ENCODE assay signal across 21 cellular contexts in the genomic region with DNA sequence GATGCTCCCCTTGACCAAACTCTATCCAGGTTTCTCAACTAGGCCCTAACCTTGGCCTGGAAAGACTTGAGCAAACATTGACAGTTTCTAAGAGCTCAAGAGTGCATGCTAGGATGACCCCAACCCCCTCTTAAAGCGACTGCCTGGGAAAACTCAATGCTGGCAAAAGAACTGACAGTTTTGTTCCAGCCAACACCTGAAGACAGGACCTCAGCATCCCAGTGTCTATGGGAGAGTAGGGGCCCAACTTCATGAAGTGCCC.
DNase-seq lines count a peak whose midpoint lies in the region; ATAC-seq, FAIRE-seq and TF ChIP-seq lines count a peak whose summit lies in the region.
"Had no signal": no experiment of that assay in that cellular context is flagged by ENCODE, and none has a peak within 500 bp of the region (broad histone marks: within the 10 kb centered on the region; RNA-seq: fewer than 3 reads in every experiment).

No MANE protein-coding gene starts in this region.

- H3K36me3 Mint-ChIP-seq in MCF 10A (ENCODE audit: insufficient read depth, unreplicated experiment) (peaks cover 100% of the 10 kb centered on the region), Caco-2 (ENCODE audit: insufficient read depth, unreplicated experiment) (peaks cover 99% of the 10 kb centered on the region)
- peaks cover 99% of the 10 kb centered on the region for H3K36me3 Mint-ChIP-seq in stimulated activated effector memory CD8-positive, alpha-beta T cell treated with anti-CD3 and anti-CD28 coated beads, Interleukin-12 subunit alpha, Interleukin-12 subunit beta, amount 100 ng/mL, for 72 hours

- H3K9me3 Mint-ChIP-seq in MCF 10A (ENCODE audit: unreplicated experiment) (no peaks in the 10 kb centered on the region), Caco-2 (ENCODE audit: unreplicated experiment) (no peaks in the 10 kb centered on the region)
- no peaks in the 10 kb centered on the region for H3K9me3 Mint-ChIP-seq in stimulated activated effector memory CD8-positive, alpha-beta T cell treated with anti-CD3 and anti-CD28 coated beads, Interleukin-12 subunit alpha, Interleukin-12 subunit beta, amount 100 ng/mL, for 72 hours
- H3K9me3 Mint-ChIP-seq: CD14-positive monocyte had no signal

- no peak for FAIRE-seq in K562 (lab: Jason Lieb, UNC)
- FAIRE-seq: A549, D721Med had no signal

- no peaks in the 10 kb centered on the region for H3K9me3 ChIP-seq in breast epithelium
- no peaks in the 10 kb centered on the region for H3K9me3 ChIP-seq in Caco-2
- no peaks in the 10 kb centered on the region for H3K9me3 ChIP-seq in K562 (replicated peaks; ENCODE audit: control insufficient read depth, insufficient read depth, low read depth, low read length)
- no peaks in the 10 kb centered on the region for H3K9me3 ChIP-seq in ovary
- H3K9me3 ChIP-seq: A549, MG63, SJSA1 had no signal

- TF ChIP-seq POLR2A in breast epithelium (IDR thresholded peaks at IDR 0.05): no peak
- TF ChIP-seq POLR2A in K562 (conservative IDR thresholded peaks at IDR 0.05): 0 out of 2 replicates have a peak, but pooled peaks have one; percentile 25
- no peak for TF ChIP-seq POLR2A in ovary (IDR thresholded peaks at IDR 0.05)

- H3K4me3 ChIP-seq in breast epithelium (no peak overlapping the region), Caco-2 (ENCODE audit: low read depth, low read length) (no peak overlapping the region), K562 (no peak overlapping the region), ovary (no peak overlapping the region)
- H3K4me3 ChIP-seq: A549, MG63, PC-9, SJSA1 had no signal

- CTCF ChIA-PET in MCF 10A (lab: Yijun Ruan, JAX): interaction anchor here (0.6 to 1.3 kb wide), 10 partner anchors 8 to 462 kb away, joined by 3 to 6 read pairs (median 3); no protein-coding TSS in a partner anchor
- CTCF ChIA-PET in Caco-2 (lab: Charles Lee): interaction anchor here (2.0 kb wide), 1 partner anchor 147 kb away, joined by 7 read pairs; no protein-coding TSS in a partner anchor
- CTCF ChIA-PET in K562 (lab: Yijun Ruan, JAX; ENCODE audit: low intra/inter-chr PET ratio): no interaction called here

- BruUV-seq in MCF 10A (replicated peaks; lab: Mats Ljungman, UMichigan): no TSS peak
- BruUV-seq in Caco-2 (replicated peaks; lab: Mats Ljungman, UMichigan): no TSS peak
- no TSS peak for BruUV-seq in K562 (replicated peaks; lab: Mats Ljungman, UMichigan)

- H3K4me3 Mint-ChIP-seq in MCF 10A (ENCODE audit: unreplicated experiment) (no peak overlapping the region), Caco-2 (ENCODE audit: unreplicated experiment) (no peak overlapping the region)
- H3K4me3 Mint-ChIP-seq in stimulated activated effector memory CD8-positive, alpha-beta T cell treated with anti-CD3 and anti-CD28 coated beads, Interleukin-12 subunit alpha, Interleukin-12 subunit beta, amount 100 ng/mL, for 72 hours: no peak overlapping the region
- H3K4me3 Mint-ChIP-seq: CD14-positive monocyte had no signal

- TF ChIP-seq CTCF in MCF 10A (IDR thresholded peaks at IDR 0.05; ENCODE audit: unreplicated experiment) (no peak), breast epithelium (IDR thresholded peaks at IDR 0.05) (no peak), Caco-2 (IDR thresholded peaks at IDR 0.05; ENCODE audit: insufficient read depth in 1 of 2, low read depth in 1 of 2, low read length in 1 of 2, severe bottlenecking in 1 of 2, unreplicated experiment in 1 of 2) (no peak), K562 (IDR thresholded peaks at IDR 0.05 in 2 of 3, conservative IDR thresholded peaks at IDR 0.05 in 1 of 3; ENCODE audit: insufficient read depth in 2 of 3, low read depth in 1 of 3, low read length in 3 of 3) (no peak), ovary (IDR thresholded peaks at IDR 0.05) (no peak)

- H3K4me2 ChIP-seq in K562 (ENCODE audit: insufficient read depth, low read length): no peak overlapping the region
- H3K4me2 ChIP-seq: A549, PC-9 had no signal

- peak overlapping the region; percentile 51 for H3K27ac Mint-ChIP-seq in MCF 10A (ENCODE audit: low read depth, unreplicated experiment)
- H3K27ac Mint-ChIP-seq in Caco-2 (ENCODE audit: unreplicated experiment): peak overlapping the region; percentile 43
- peak overlapping the region; percentile 15 for H3K27ac Mint-ChIP-seq in stimulated activated effector memory CD8-positive, alpha-beta T cell treated with anti-CD3 and anti-CD28 coated beads, Interleukin-12 subunit alpha, Interleukin-12 subunit beta, amount 100 ng/mL, for 72 hours

- TF ChIP-seq RAD21 in K562 (CRISPR knock-in tag; conservative IDR thresholded peaks at IDR 0.05 in 1 of 2, IDR thresholded peaks at IDR 0.05 in 1 of 2): no peak

- no peaks in the 10 kb centered on the region for H3K9me1 ChIP-seq in K562 (ENCODE audit: control insufficient read depth, insufficient read depth, low read length)

- no peaks in the 10 kb centered on the region for H3K27me3 Mint-ChIP-seq in MCF 10A (ENCODE audit: insufficient read depth, unreplicated experiment)
- no peaks in the 10 kb centered on the region for H3K27me3 Mint-ChIP-seq in Caco-2 (ENCODE audit: insufficient read depth, unreplicated experiment)

- peaks cover 10% of the 10 kb centered on the region; the same call in 1 of the 2 replicates for H4K20me1 ChIP-seq in K562 (replicated peaks; ENCODE audit: control insufficient read depth, insufficient read depth, low read length)

- ATAC-seq in K562: no peak
- no peak for ATAC-seq in stimulated activated effector memory CD8-positive, alpha-beta T cell treated with anti-CD3 and anti-CD28 coated beads, Interleukin-12 subunit alpha, Interleukin-12 subunit beta, amount 100 ng/mL, for 72 hours
- ATAC-seq: A549 had no signal

- no peak for TF ChIP-seq EP300 in K562 (IDR thresholded peaks at IDR 0.05; ENCODE audit: low read length)
- TF ChIP-seq EP300 in ovary (IDR thresholded peaks at IDR 0.05): no peak

- in situ Hi-C loops in K562 (cut with MboI): no loop called here

- H3K27me3 ChIP-seq in breast epithelium: no peaks in the 10 kb centered on the region
- H3K27me3 ChIP-seq in Caco-2 (replicated peaks; ENCODE audit: control insufficient read depth, insufficient read depth, low read length): no peaks in the 10 kb centered on the region
- H3K27me3 ChIP-seq in K562 (ENCODE audit: control insufficient read depth in 2 of 2, insufficient read depth in 2 of 2, low read length in 2 of 2): no peaks in the 10 kb centered on the region
- no peaks in the 10 kb centered on the region for H3K27me3 ChIP-seq in ovary
- H3K27me3 ChIP-seq: MG63, SJSA1 had no signal

- no peak overlapping the region for H3K27ac ChIP-seq in breast epithelium
- H3K27ac ChIP-seq in K562 (ENCODE audit: extremely low read depth, low read depth, low read length): no peak overlapping the region
- H3K27ac ChIP-seq in ovary: no peak overlapping the region
- H3K27ac ChIP-seq in substantia nigra (ENCODE audit: low read depth, low read length, poor library complexity, severe bottlenecking): no peak overlapping the region
- H3K27ac ChIP-seq: A549, PC-9, SJSA1 had no signal

- no peaks in the 10 kb centered on the region for H3K36me3 ChIP-seq in breast epithelium
- H3K36me3 ChIP-seq in Caco-2 (ENCODE audit: control insufficient read depth, insufficient read depth, low read length): peaks cover 32% of the 10 kb centered on the region
- H3K36me3 ChIP-seq in K562 (ENCODE audit: control insufficient read depth, insufficient read depth, low read length): peaks cover 93% of the 10 kb centered on the region
- H3K36me3 ChIP-seq in ovary: no peaks in the 10 kb centered on the region

- no peak overlapping the region for H3K9ac ChIP-seq in K562 (ENCODE audit: insufficient read depth in 1 of 2, low read depth in 2 of 2, low read length in 2 of 2)

- POLR2A ChIA-PET in MCF 10A (lab: Yijun Ruan, JAX) (interaction anchor here (0.7 to 2.0 kb wide), 5 partner anchors 9 to 148 kb away, joined by 3 to 5 read pairs (median 3); partner anchors contain the start of gene ZMYND8), Caco-2 (lab: Charles Lee) (no interaction called here), K562 (lab: Yijun Ruan, JAX) (interaction anchor here (0.6 to 1.6 kb wide), 4 partner anchors 10 to 678 kb away, joined by 3 to 5 read pairs (median 4); no protein-coding TSS in a partner anchor)

- no peak overlapping the region for H2AFZ ChIP-seq in K562 (ENCODE audit: low read depth, low read length)
- H2AFZ ChIP-seq: PC-9 had no signal

- 92% methylated on average over 1 of the region's 1 CpG for WGBS in K562 (ENCODE audit: insufficient coverage, low coverage, missing lambda C conversion rate)
- 83 to 98% (median 96%) methylated on average over 1 of the region's 1 CpG for WGBS in ovary, 3 donors

- no peaks in the 10 kb centered on the region for H3K4me1 ChIP-seq in breast epithelium
- 0 out of 2 replicates have a peak, but pooled peaks cover 4% of the 10 kb centered on the region for H3K4me1 ChIP-seq in Caco-2
- H3K4me1 ChIP-seq in K562 (replicated peaks in 1 of 2; ENCODE audit: control insufficient read depth in 2 of 2, insufficient read depth in 2 of 2, low read length in 2 of 2): no peaks in the 10 kb centered on the region
- peaks cover 2% of the 10 kb centered on the region for H3K4me1 ChIP-seq in ovary (ENCODE audit: insufficient read depth)

- DNase-seq in MCF 10A (ENCODE audit: unreplicated experiment) (no peak), breast epithelium (ENCODE audit: low spot score in 2 of 2) (no peak), Caco-2 (no peak), K562 (ENCODE audit: extremely low read depth in 1 of 4, low spot score in 3 of 4) (no peak), ovary (no peak), substantia nigra (lab: John Stamatoyannopoulos, UW) (no peak)
- DNase-seq in stimulated activated effector memory CD8-positive, alpha-beta T cell treated with anti-CD3 and anti-CD28 coated beads, Interleukin-12 subunit alpha, Interleukin-12 subunit beta, amount 100 ng/mL, for 72 hours (ENCODE audit: low spot score in 2 of 2): no peak
- DNase-seq: AML-193; H7; KBM-7; MG63; NCI-H2029 treated with DMSO at 0.1 percent for 48 hours; NCI-H446 treated with DMSO at 0.1 percent for 48 hours; NCI-H526; NK-92 treated with Interleukin-12 subunit alpha and Interleukin-12 subunit beta, amount 100 ng/mL, for 24 hours; PC-9; Right ventricle myocardium superior had no signal

- peaks cover 73% of the 10 kb centered on the region for H3K79me2 ChIP-seq in K562 (ENCODE audit: control insufficient read depth, insufficient read depth, low read length)

- H3K4me1 Mint-ChIP-seq in MCF 10A (ENCODE audit: insufficient read depth, unreplicated experiment): peaks cover 5% of the 10 kb centered on the region
- H3K4me1 Mint-ChIP-seq in Caco-2 (ENCODE audit: low read depth, unreplicated experiment): peaks cover 4% of the 10 kb centered on the region
- H3K4me1 Mint-ChIP-seq in stimulated activated effector memory CD8-positive, alpha-beta T cell treated with anti-CD3 and anti-CD28 coated beads, Interleukin-12 subunit alpha, Interleukin-12 subunit beta, amount 100 ng/mL, for 72 hours: no peaks in the 10 kb centered on the region
- H3K4me1 Mint-ChIP-seq: CD14-positive monocyte had no signal

- intact Hi-C loops in MCF 10A (cut with micrococcal nuclease): no loop called here
- intact Hi-C loops in breast epithelium (cut with DNase I; ENCODE audit: low total_unique reads): no loop called here
- intact Hi-C loops in Caco-2 (cut with micrococcal nuclease; ENCODE audit: unreplicated experiment): no loop called here
- intact Hi-C loops in K562 (cut with micrococcal nuclease): no loop called here
- intact Hi-C loops in ovary (cut with DNase I): no loop called here

TF ChIP-seq in K562, 482 proteins besides CTCF, POLR2A, EP300 and RAD21 (continues in another document):
- 0 out of 2 replicates have a peak, but pooled peaks have one; percentile 12 for TF ChIP-seq ZFX (CRISPR knock-in tag; IDR thresholded peaks at IDR 0.05)
